ENCODE assay signal across 26 cellular contexts in the genomic region with DNA sequence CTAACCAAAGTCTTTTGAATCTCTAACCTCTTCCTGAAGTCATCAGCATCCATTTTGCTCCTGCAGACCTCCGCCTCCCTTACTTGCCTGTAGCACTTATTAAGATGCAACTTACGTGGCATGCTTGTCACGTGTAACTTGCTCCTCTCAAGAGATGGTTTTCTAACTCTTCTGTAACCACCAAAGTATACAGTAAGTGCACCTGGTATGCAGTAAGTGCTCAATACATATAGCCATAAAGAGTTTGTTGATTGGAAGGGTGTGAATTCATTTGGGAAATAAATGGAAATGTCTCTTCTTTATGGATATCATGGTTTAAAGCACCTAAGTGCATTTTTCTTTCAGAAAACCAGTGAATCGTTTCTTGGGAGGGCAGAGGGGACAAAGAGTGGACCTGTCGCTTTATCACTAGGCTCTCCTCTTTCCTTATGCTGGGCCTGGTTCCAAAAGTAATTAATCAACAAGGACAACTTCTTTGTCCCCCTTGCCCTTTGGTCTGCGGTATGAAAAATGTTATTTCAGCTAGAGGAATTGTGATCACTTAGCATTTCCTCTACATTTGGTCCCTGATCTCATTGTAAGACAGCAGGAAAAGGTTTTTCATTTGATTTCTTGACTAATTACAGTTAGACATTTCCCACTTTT.
"Had no signal": no experiment of that assay in that cellular context is flagged by ENCODE, and none has a peak within 500 bp of the region (broad histone marks: within the 10 kb centered on the region; RNA-seq: fewer than 3 reads in every experiment).

No MANE protein-coding gene starts in this region.

- H3K4me3 ChIP-seq: coronary artery, lower lobe of right lung, right lobe of liver, thoracic aorta, tibial nerve, upper lobe of left lung had no signal

- H3K9me3 ChIP-seq: lower lobe of right lung, thoracic aorta, upper lobe of left lung had no signal

- H2AFZ ChIP-seq: parathyroid adenoma had no signal

- DNase-seq: dermis blood vessel endothelial cell; effector memory CD4-positive, alpha-beta T cell; erythroblast; hypothalamus; immature natural killer cell; islet precursor cell; kidney glomerular epithelial cell; left colon; left ventricle myocardium superior; lower lobe of right lung; naive thymus-derived CD8-positive, alpha-beta T cell; nephron progenitor cell; nucleus accumbens; right lobe of liver; small intestine; stimulated activated CD4-positive, alpha-beta T cell treated with anti-CD3 and anti-CD28 coated beads, Interleukin-15, amount 100 ng/mL, for 24 hours; stimulated activated CD4-positive, alpha-beta T cell treated with anti-CD3 and anti-CD28 coated beads, Interleukin-2, amount 100 ng/mL, for 48 hours; stimulated activated naive B cell treated with anti-CD40 and anti-IgM and Interleukin-4, amounts not matched to agents 10 μg/mL and 1 μg/mL and 100 μg/mL, for 72 hours; upper lobe of left lung had no signal

- H3K4me1 ChIP-seq: lower lobe of right lung, parathyroid adenoma, right lobe of liver, tibial nerve, upper lobe of left lung had no signal

- ATAC-seq: left colon; left ventricle myocardium superior; lower lobe of right lung; naive thymus-derived CD8-positive, alpha-beta T cell; right lobe of liver; stimulated activated naive B cell treated with anti-CD40 and anti-IgM and Interleukin-4, amounts not matched to agents 10 μg/mL and 1 μg/mL and 100 μg/mL, for 72 hours had no signal

- FAIRE-seq: endometrium, frontal cortex, small intestine, urothelium cell line had no signal

- H3K27ac ChIP-seq: coronary artery, lower lobe of right lung, parathyroid adenoma, right lobe of liver, thoracic aorta, tibial nerve, upper lobe of left lung had no signal

- H3K79me2 ChIP-seq: parathyroid adenoma had no signal

- H3K36me3 ChIP-seq: lower lobe of right lung, right lobe of liver, thoracic aorta, tibial nerve, upper lobe of left lung had no signal

- H3K27me3 ChIP-seq: right lobe of liver, tibial nerve, upper lobe of left lung had no signal
